10 cellular contexts compared by ENCODE assay signal in the genomic region with DNA sequence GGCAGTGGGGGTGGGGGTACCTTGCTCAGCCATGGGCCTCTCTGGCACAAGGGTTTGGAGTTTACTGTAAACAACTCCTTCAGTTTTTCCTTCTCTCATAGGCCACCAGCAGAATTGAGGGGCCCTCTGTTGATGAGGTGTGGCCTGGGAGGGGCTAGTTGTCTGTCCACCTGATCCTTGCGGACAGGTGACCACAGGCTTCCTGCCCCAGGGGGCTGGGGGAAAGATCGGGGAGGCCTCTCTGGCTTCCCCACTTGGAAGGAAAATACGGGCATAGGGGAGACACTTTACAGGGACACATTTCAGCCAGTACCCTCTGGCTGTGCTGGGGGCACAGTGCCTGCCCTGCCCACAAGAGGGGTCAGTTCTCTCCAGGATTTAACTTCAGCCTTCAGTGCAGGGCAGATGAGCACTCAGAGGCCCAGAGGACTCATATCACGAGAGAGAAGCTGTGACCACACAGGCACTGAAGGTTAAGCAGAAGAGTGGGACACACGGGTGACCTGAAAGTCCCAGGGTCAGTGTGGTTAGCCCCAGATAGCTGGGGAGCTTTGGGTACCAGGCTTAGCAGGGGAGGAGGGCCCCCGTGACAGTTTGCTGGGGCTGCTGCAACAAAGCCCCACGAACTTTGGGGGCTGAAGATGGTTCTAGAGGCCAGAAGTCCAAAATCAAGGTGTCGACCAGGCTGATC.
DNase-seq lines count a peak whose midpoint lies in the region; ATAC-seq and TF ChIP-seq lines count a peak whose summit lies in the region.
"Had no signal": no experiment of that assay in that cellular context is flagged by ENCODE, and none has a peak within 500 bp of the region (broad histone marks: within the 10 kb centered on the region; RNA-seq: fewer than 3 reads in every experiment).

No MANE protein-coding gene starts in this region.

- H3K27ac ChIP-seq in mammary epithelial cell (ENCODE audit: insufficient read depth, low read depth, low read length) (no peak overlapping the region), coronary artery (peak overlapping the region; percentile 16 to 71), urinary bladder (ENCODE audit: low read depth) (peak overlapping the region; percentile 63)

- peaks cover 17% of the 10 kb centered on the region for H3K4me1 Mint-ChIP-seq in MCF 10A (ENCODE audit: insufficient read depth, unreplicated experiment)
- H3K4me1 Mint-ChIP-seq in nephron progenitor cell = peaks cover 93% of the 10 kb centered on the region

- peaks cover 72% of the 10 kb centered on the region for H3K4me1 ChIP-seq in mammary epithelial cell (ENCODE audit: insufficient read depth, low read length)
- H3K4me1 ChIP-seq in urinary bladder (ENCODE audit: insufficient read depth) = peaks cover 10% of the 10 kb centered on the region

- H3K9ac ChIP-seq in mammary epithelial cell (ENCODE audit: insufficient read depth, low read length) = no peak overlapping the region

- H4K20me1 ChIP-seq in mammary epithelial cell (ENCODE audit: insufficient read depth, low read length) = peaks cover 8% of the 10 kb centered on the region

- H3K9me3 Mint-ChIP-seq in MCF 10A (ENCODE audit: unreplicated experiment) (no peaks in the 10 kb centered on the region), nephron progenitor cell (no peaks in the 10 kb centered on the region)

- DNase-seq in MCF 10A (ENCODE audit: unreplicated experiment) = no peak
- DNase-seq in mammary epithelial cell = no peak
- no peak for DNase-seq in coronary artery (ENCODE audit: low spot score)
- DNase-seq in nephron progenitor cell = no peak
- no peak for DNase-seq in MG63
- DNase-seq in NCI-H524 treated with DMSO at 0.1 percent for 48 hours (lab: John Stamatoyannopoulos, UW) = no peak
- DNase-seq: NCI-H446 treated with DMSO at 0.1 percent for 48 hours; stimulated activated CD4-positive, alpha-beta T cell treated with anti-CD3 and anti-CD28 coated beads, Interleukin-15, amount 100 ng/mL, for 24 hours had no signal

- H3K27me3 Mint-ChIP-seq in MCF 10A (ENCODE audit: insufficient read depth, unreplicated experiment) = no peaks in the 10 kb centered on the region
- peaks cover 3% of the 10 kb centered on the region for H3K27me3 Mint-ChIP-seq in nephron progenitor cell (ENCODE audit: low read depth, poor library complexity)

- H3K9me3 ChIP-seq in mammary epithelial cell (replicated peaks; ENCODE audit: insufficient read depth, low read length) (no peaks in the 10 kb centered on the region), MG63 (no peaks in the 10 kb centered on the region)

- CTCF ChIA-PET in MCF 10A (lab: Yijun Ruan, JAX) (no interaction called here), mammary epithelial cell (lab: Charles Lee; ENCODE audit: low non-redundant PET) (no interaction called here)

- H3K36me3 ChIP-seq in mammary epithelial cell (ENCODE audit: insufficient read depth, low read length) (peaks cover 3% of the 10 kb centered on the region), urinary bladder (ENCODE audit: insufficient read depth) (no peaks in the 10 kb centered on the region), MG63 (peaks cover 77% of the 10 kb centered on the region)

- H2AFZ ChIP-seq in mammary epithelial cell (ENCODE audit: low read depth, low read length) = no peak overlapping the region

- no peak for ATAC-seq in GM19467 (IDR thresholded peaks at IDR 0.05; ENCODE audit: unreplicated experiment)

- dilution Hi-C loops in mammary epithelial cell (cut with HindIII; ENCODE audit: low sequenced_read_pairs) = loop anchor here (5.0 kb wide), 2 partner anchors 36 to 59 kb away; no protein-coding TSS in a partner anchor

- intact Hi-C loops in MCF 10A (cut with micrococcal nuclease) = no loop called here
- intact Hi-C loops in mammary epithelial cell (cut with micrococcal nuclease) = no loop called here

- 87% methylated on average over 6 of the region's 8 CpGs for WGBS in mammary epithelial cell (ENCODE audit: low coverage, missing lambda C conversion rate)
- WGBS in urinary bladder = 70% methylated on average over 8 of the region's 8 CpGs

- POLR2A ChIA-PET in MCF 10A (lab: Yijun Ruan, JAX) = no interaction called here

- in situ Hi-C loops in mammary epithelial cell (cut with MboI; ENCODE audit: low sequenced_read_pairs in 2 of 2) = no loop called here

- H3K27me3 ChIP-seq in mammary epithelial cell (ENCODE audit: insufficient read depth, low read length) (no peaks in the 10 kb centered on the region), MG63 (no peaks in the 10 kb centered on the region)

- H3K4me2 ChIP-seq in mammary epithelial cell (ENCODE audit: insufficient read depth, low read depth, low read length) = no peak overlapping the region

- H3K27ac Mint-ChIP-seq in MCF 10A (ENCODE audit: low read depth, unreplicated experiment) = peak overlapping the region; percentile 49
- peak overlapping the region; percentile 39 for H3K27ac Mint-ChIP-seq in nephron progenitor cell

- H3K4me3 ChIP-seq in mammary epithelial cell (replicated peaks in 1 of 3; ENCODE audit: insufficient read depth in 1 of 3, low read depth in 2 of 3, low read length in 3 of 3) = no peak overlapping the region
- no peak overlapping the region for H3K4me3 ChIP-seq in coronary artery
- H3K4me3 ChIP-seq in urinary bladder (ENCODE audit: low read depth, low read length) = no peak overlapping the region
- H3K4me3 ChIP-seq in MG63 = no peak overlapping the region

- TF ChIP-seq CTCF in MCF 10A (IDR thresholded peaks at IDR 0.05; ENCODE audit: unreplicated experiment) = no peak
- TF ChIP-seq CTCF in mammary epithelial cell (conservative IDR thresholded peaks at IDR 0.05 in 1 of 2, IDR thresholded peaks at IDR 0.05 in 1 of 2; ENCODE audit: extremely low read depth in 1 of 2, insufficient read depth in 1 of 2, low read depth in 1 of 2, low read length in 2 of 2) = no peak
- no peak for TF ChIP-seq CTCF in coronary artery (IDR thresholded peaks at IDR 0.05)
- no peak for TF ChIP-seq CTCF in nephron progenitor cell (IDR thresholded peaks at IDR 0.05)

- BruUV-seq in MCF 10A (replicated peaks; lab: Mats Ljungman, UMichigan) (no TSS peak), mammary epithelial cell (replicated peaks; lab: Mats Ljungman, UMichigan) (no TSS peak)

- H3K36me3 Mint-ChIP-seq in MCF 10A (ENCODE audit: insufficient read depth, unreplicated experiment) (peaks cover 46% of the 10 kb centered on the region), nephron progenitor cell (ENCODE audit: low read depth) (no peaks in the 10 kb centered on the region)

- H3K4me3 Mint-ChIP-seq in MCF 10A (ENCODE audit: unreplicated experiment) (no peak overlapping the region), nephron progenitor cell (no peak overlapping the region)

- peaks cover 97% of the 10 kb centered on the region for H3K79me2 ChIP-seq in mammary epithelial cell (ENCODE audit: insufficient read depth, low read length)
